Comparison of ENCODE assay signal across 8 cellular contexts in genomic region chr20:45343867-45344721, GRCh38. TPM values are rescaled to one million over a fixed set of nuclear protein-coding genes. Genes with fewer than 3 reads are reported as not detected.
DNase-seq lines count a peak whose midpoint lies in the region; ATAC-seq and TF ChIP-seq lines count a peak whose summit lies in the region.

No MANE protein-coding gene starts in this region.

- POLR2A ChIA-PET in CD4-positive, alpha-beta memory T cell (lab: Charles Lee; ENCODE audit: partially characterized antibody) = no interaction called here

- H3K9me3 Mint-ChIP-seq in CD4-positive, alpha-beta memory T cell = no peaks in the 10 kb centered on the region

- H3K27me3 Mint-ChIP-seq in CD4-positive, alpha-beta memory T cell = no peaks in the 10 kb centered on the region

- peak overlapping the region; percentile 85 for H3K4me3 ChIP-seq in left ventricle myocardium inferior
- peak overlapping the region; percentile 22 for H3K4me3 ChIP-seq in skeletal muscle cell (ENCODE audit: low read depth, low read length)
- no peak overlapping the region for H3K4me3 ChIP-seq in CD4-positive, alpha-beta memory T cell (ENCODE audit: low read length in 2 of 2)

- no peaks in the 10 kb centered on the region for H3K27me3 ChIP-seq in left ventricle myocardium inferior (ENCODE audit: low read depth)
- no peaks in the 10 kb centered on the region for H3K27me3 ChIP-seq in CD4-positive, alpha-beta memory T cell (ENCODE audit: insufficient read depth, low read length)

- CTCF ChIA-PET in CD4-positive, alpha-beta memory T cell (lab: Charles Lee; ENCODE audit: partially characterized antibody) = interaction anchor here (0.6 to 1.4 kb wide), 4 partner anchors 11 to 93 kb away, joined by 3 to 4 read pairs (median 4); no protein-coding TSS in a partner anchor

- intact Hi-C loops in left ventricle myocardium inferior (cut with micrococcal nuclease) = no loop called here
- intact Hi-C loops in CD4-positive, alpha-beta memory T cell (cut with micrococcal nuclease) = no loop called here

- no peak overlapping the region for H3K4me3 Mint-ChIP-seq in CD4-positive, alpha-beta memory T cell

- H3K36me3 Mint-ChIP-seq in CD4-positive, alpha-beta memory T cell = no peaks in the 10 kb centered on the region

- peak overlapping the region in 1 of 7 donors; percentile 21 for H3K27ac Mint-ChIP-seq in CD4-positive, alpha-beta memory T cell

- peaks cover 95% of the 10 kb centered on the region for H3K4me1 ChIP-seq in left ventricle myocardium inferior
- H3K4me1 ChIP-seq in CD4-positive, alpha-beta memory T cell (ENCODE audit: insufficient read depth, low read length) = peaks cover 29% of the 10 kb centered on the region

- H3K36me3 ChIP-seq in left ventricle myocardium inferior = peaks cover 9% of the 10 kb centered on the region
- no peaks in the 10 kb centered on the region for H3K36me3 ChIP-seq in CD4-positive, alpha-beta memory T cell (ENCODE audit: insufficient read depth, low read length)

- H3K27ac ChIP-seq in left ventricle myocardium inferior (replicated peaks) = peak overlapping the region; percentile 94
- no peak overlapping the region for H3K27ac ChIP-seq in CD4-positive, alpha-beta memory T cell (ENCODE audit: low read depth, low read length)

- DNase-seq in stimulated activated CD4-positive, alpha-beta T cell treated with anti-CD3 and anti-CD28 coated beads, Interleukin-15, amount 100 ng/mL, for 24 hours = peak; percentile 37
- DNase-seq in stimulated activated CD4-positive, alpha-beta T cell treated with anti-CD3 and anti-CD28 coated beads, Interleukin-1b, Interleukin-23, amount 100 ng/mL, for 48 hours = no peak
- DNase-seq in UCSD-AML1 (lab: John Stamatoyannopoulos, UW; ENCODE audit: unreplicated experiment) = peak; percentile 45
- DNase-seq in left ventricle myocardium inferior = no peak
- peak; percentile 73 for DNase-seq in skeletal muscle cell (ENCODE audit: low read depth)
- DNase-seq in CD4-positive, alpha-beta memory T cell = no peak
- DNase-seq in NCI-H2227 (lab: John Stamatoyannopoulos, UW; ENCODE audit: unreplicated experiment) = no peak

- no peaks in the 10 kb centered on the region for H3K9me3 ChIP-seq in left ventricle myocardium inferior (replicated peaks)
- H3K9me3 ChIP-seq in CD4-positive, alpha-beta memory T cell (ENCODE audit: control insufficient read depth in 1 of 2, low read length in 2 of 2) = no peaks in the 10 kb centered on the region

- peaks cover 3 to 36% (median 17%) of the 10 kb centered on the region in 4 donors for H3K4me1 Mint-ChIP-seq in CD4-positive, alpha-beta memory T cell

- TF ChIP-seq CTCF in left ventricle myocardium inferior (IDR thresholded peaks at IDR 0.05; ENCODE audit: borderline replicate concordance) = no peak

- no peak for ATAC-seq in GM18868 (IDR thresholded peaks at IDR 0.05; ENCODE audit: unreplicated experiment)

RNA-seq across cellular contexts. Expression of gene SDC4, which starts 4.1 kb away (rescaled TPM):
- 77.4 TPM for total RNA-seq in left ventricle myocardium inferior
- total RNA-seq in CD4-positive, alpha-beta memory T cell = 1 to 10 TPM; 3.8 to 3.9 TPM
- 1 to 10 TPM; 1.2 to 2.3 TPM for polyA plus RNA-seq in CD4-positive, alpha-beta memory T cell

RNA-seq across cellular contexts. Expression of gene SYS1, which starts 18.9 kb away (rescaled TPM):
- total RNA-seq in left ventricle myocardium inferior = 20.8 TPM
- 10 to 100 TPM; 56.4 to 56.6 TPM for total RNA-seq in CD4-positive, alpha-beta memory T cell
- polyA plus RNA-seq in CD4-positive, alpha-beta memory T cell = 10 to 100 TPM; 24.7 to 30.2 TPM

RNA-seq across cellular contexts. Expression of gene TP53TG5, which starts 34.0 kb away (rescaled TPM):
- total RNA-seq in left ventricle myocardium inferior = 0.80 TPM
- under 1 TPM in 1 of 2 experiments, not detected in 1; 0.36 TPM for total RNA-seq in CD4-positive, alpha-beta memory T cell
- under 1 TPM; 0.11 to 0.24 TPM for polyA plus RNA-seq in CD4-positive, alpha-beta memory T cell

RNA-seq across cellular contexts. Expression of gene MATN4, which starts 36.0 kb away (rescaled TPM):
- not detected for total RNA-seq in left ventricle myocardium inferior
- not detected for total RNA-seq in CD4-positive, alpha-beta memory T cell
- not detected for polyA plus RNA-seq in CD4-positive, alpha-beta memory T cell

RNA-seq across cellular contexts. Expression of gene RBPJL, which starts 37.5 kb away (rescaled TPM):
- not detected for total RNA-seq in left ventricle myocardium inferior
- total RNA-seq in CD4-positive, alpha-beta memory T cell = not detected
- polyA plus RNA-seq in CD4-positive, alpha-beta memory T cell = not detected

Comparison
In these comparisons a context has a peak if more than half of its experiments do, and no peak if none do; other contexts are left out.
1. DNase-seq: peak in stimulated activated CD4-positive, alpha-beta T cell treated with anti-CD3 and anti-CD28 coated beads, Interleukin-15, amount 100 ng/mL, for 24 hours (single experiment), UCSD-AML1 (single experiment) and skeletal muscle cell (single experiment); none in stimulated activated CD4-positive, alpha-beta T cell treated with anti-CD3 and anti-CD28 coated beads, Interleukin-1b, Interleukin-23, amount 100 ng/mL, for 48 hours (single experiment), left ventricle myocardium inferior (single experiment), CD4-positive, alpha-beta memory T cell (0 of 5) and NCI-H2227 (single experiment).
2. H3K4me3 ChIP-seq: peak in left ventricle myocardium inferior (single experiment) and skeletal muscle cell (single experiment); none in CD4-positive, alpha-beta memory T cell (0 of 2).
3. RNA of gene SDC4, which starts 4.1 kb away (total RNA-seq): 77.4 TPM in left ventricle myocardium inferior (single experiment); 3.8 to 3.9 TPM in CD4-positive, alpha-beta memory T cell; every median in the first group is over 10 times any median in the second.